In genomic region chr16:88023786-88024185, GRCh38 we compare ENCODE assay signal across 23 cellular contexts.
"Had no signal": no experiment of that assay in that cellular context is flagged by ENCODE, and none has a peak within 500 bp of the region (broad histone marks: within the 10 kb centered on the region; RNA-seq: fewer than 3 reads in every experiment).

No MANE protein-coding gene starts in this region.

- FAIRE-seq: frontal cortex had no signal

- DNase-seq: activated CD4-positive, alpha-beta T cell treated with anti-CD3 and anti-CD28 coated beads for 4 hours; activated CD4-positive, alpha-beta T cell treated with anti-CD3 and anti-CD28 coated beads, Interleukin-2, amount 50 U/mL, for 48 hours; activated CD4-positive, CD25-positive, alpha-beta regulatory T cell; activated gamma-delta T cell treated with Interleukin-2 at 50 U/mL for 16 hours; aorta; colonic mucosa; effector memory CD8-positive, alpha-beta T cell; hippocampal formation; stimulated activated CD4-positive, alpha-beta T cell treated with anti-CD3 and anti-CD28 coated beads, Interleukin-4, amount 100 ng/mL, for 1 hour; stimulated activated naive CD4-positive, alpha-beta T cell treated with Interleukin-2 at 50 U/mL for 16 hours; SW 1271; T-helper 17 cell had no signal

- H3K4me1 ChIP-seq: colonic mucosa had no signal

- H3K27me3 ChIP-seq: brain microvascular endothelial cell, colonic mucosa, dorsolateral prefrontal cortex, esophagus muscularis mucosa, spleen, thyroid gland had no signal

- H3K4me3 ChIP-seq: colonic mucosa, dorsolateral prefrontal cortex, esophagus muscularis mucosa, mucosa of descending colon, spleen, thyroid gland had no signal

- H3K4me3 Mint-ChIP-seq: activated naive CD4-positive, alpha-beta T cell treated with anti-CD3 and anti-CD28 coated beads, Interleukin-2, amount 50 U/mL, for 24 hours; central memory CD8-positive, alpha-beta T cell; effector memory CD8-positive, alpha-beta T cell; memory B cell; T-helper 17 cell had no signal

- ATAC-seq: effector memory CD8-positive, alpha-beta T cell; T-helper 17 cell had no signal

- H3K9me3 ChIP-seq: colonic mucosa, esophagus muscularis mucosa, mucosa of descending colon, spleen, thyroid gland had no signal

- H3K27ac ChIP-seq: brain microvascular endothelial cell, colonic mucosa, dorsolateral prefrontal cortex, esophagus muscularis mucosa, spleen, thyroid gland had no signal

- H3K27me3 Mint-ChIP-seq: activated naive CD4-positive, alpha-beta T cell treated with anti-CD3 and anti-CD28 coated beads, Interleukin-2, amount 50 U/mL, for 24 hours; central memory CD8-positive, alpha-beta T cell; effector memory CD8-positive, alpha-beta T cell; memory B cell; progenitor cell of endocrine pancreas; T-helper 17 cell had no signal

- H3K27ac Mint-ChIP-seq: activated naive CD4-positive, alpha-beta T cell treated with anti-CD3 and anti-CD28 coated beads, Interleukin-2, amount 50 U/mL, for 24 hours; memory B cell had no signal

- H3K36me3 ChIP-seq: colonic mucosa had no signal

- H3K9me3 Mint-ChIP-seq: activated naive CD4-positive, alpha-beta T cell treated with anti-CD3 and anti-CD28 coated beads, Interleukin-2, amount 50 U/mL, for 24 hours; central memory CD8-positive, alpha-beta T cell; effector memory CD8-positive, alpha-beta T cell; memory B cell had no signal
